ENCODE assay signal across 7 cellular contexts in the genomic region with DNA sequence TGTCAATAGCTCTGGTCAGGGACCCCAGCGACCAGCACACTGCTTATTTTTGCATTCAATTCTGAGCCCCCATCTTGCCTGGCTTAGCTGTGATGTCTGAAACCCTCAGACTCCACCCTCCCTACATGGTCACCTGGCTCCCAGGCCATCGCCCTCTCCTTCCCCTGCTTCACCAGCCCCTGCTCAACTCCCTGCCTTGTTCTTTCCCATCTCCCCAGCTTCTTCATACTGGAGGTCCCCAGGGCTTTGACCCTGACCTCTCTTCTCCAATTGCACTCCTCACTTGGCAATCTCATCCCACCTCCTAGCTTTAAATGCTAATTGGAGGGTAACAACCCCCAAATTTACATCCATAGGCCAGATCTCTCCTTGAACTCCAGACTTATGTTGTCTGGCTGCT.
"Had no signal": no experiment of that assay in that cellular context is flagged by ENCODE, and none has a peak within 500 bp of the region (broad histone marks: within the 10 kb centered on the region; RNA-seq: fewer than 3 reads in every experiment).

No MANE protein-coding gene starts in this region.

- ATAC-seq: HepG2 had no signal

- H3K9ac ChIP-seq: KMS-11 had no signal

- FAIRE-seq: HepG2, HTR-8/SVneo had no signal

- H3K27ac ChIP-seq: HL-60, KMS-11 had no signal

- DNase-seq: IMR-90, KBM-7, KG1 had no signal

- H3K4me2 ChIP-seq: KMS-11 had no signal
